In genomic region chr17:80544655-80545498, GRCh38 we compare ENCODE assay signal across 8 cellular contexts. TPM values are rescaled to one million over a fixed set of nuclear protein-coding genes. Genes with fewer than 3 reads are reported as not detected.
DNase-seq lines count a peak whose midpoint lies in the region; ATAC-seq and TF ChIP-seq lines count a peak whose summit lies in the region.

A gene with protein sequence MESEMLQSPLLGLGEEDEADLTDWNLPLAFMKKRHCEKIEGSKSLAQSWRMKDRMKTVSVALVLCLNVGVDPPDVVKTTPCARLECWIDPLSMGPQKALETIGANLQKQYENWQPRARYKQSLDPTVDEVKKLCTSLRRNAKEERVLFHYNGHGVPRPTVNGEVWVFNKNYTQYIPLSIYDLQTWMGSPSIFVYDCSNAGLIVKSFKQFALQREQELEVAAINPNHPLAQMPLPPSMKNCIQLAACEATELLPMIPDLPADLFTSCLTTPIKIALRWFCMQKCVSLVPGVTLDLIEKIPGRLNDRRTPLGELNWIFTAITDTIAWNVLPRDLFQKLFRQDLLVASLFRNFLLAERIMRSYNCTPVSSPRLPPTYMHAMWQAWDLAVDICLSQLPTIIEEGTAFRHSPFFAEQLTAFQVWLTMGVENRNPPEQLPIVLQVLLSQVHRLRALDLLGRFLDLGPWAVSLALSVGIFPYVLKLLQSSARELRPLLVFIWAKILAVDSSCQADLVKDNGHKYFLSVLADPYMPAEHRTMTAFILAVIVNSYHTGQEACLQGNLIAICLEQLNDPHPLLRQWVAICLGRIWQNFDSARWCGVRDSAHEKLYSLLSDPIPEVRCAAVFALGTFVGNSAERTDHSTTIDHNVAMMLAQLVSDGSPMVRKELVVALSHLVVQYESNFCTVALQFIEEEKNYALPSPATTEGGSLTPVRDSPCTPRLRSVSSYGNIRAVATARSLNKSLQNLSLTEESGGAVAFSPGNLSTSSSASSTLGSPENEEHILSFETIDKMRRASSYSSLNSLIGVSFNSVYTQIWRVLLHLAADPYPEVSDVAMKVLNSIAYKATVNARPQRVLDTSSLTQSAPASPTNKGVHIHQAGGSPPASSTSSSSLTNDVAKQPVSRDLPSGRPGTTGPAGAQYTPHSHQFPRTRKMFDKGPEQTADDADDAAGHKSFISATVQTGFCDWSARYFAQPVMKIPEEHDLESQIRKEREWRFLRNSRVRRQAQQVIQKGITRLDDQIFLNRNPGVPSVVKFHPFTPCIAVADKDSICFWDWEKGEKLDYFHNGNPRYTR (N-terminal part only) (plus strand): TSS chr17:80544838. CDS start chr17:80545630, 792 bp downstream.

- H4K20me1 ChIP-seq in BLaER1 treated with 17β-estradiol and CSF1 and Interleukin-3, amounts not matched to agents 10 nM and 100 nM: peaks cover 5 to 38% (median 32%) of the 10 kb centered on the region in 11 experiments; a peak in 20 of 22 replicates

- peaks cover 25% of the 10 kb centered on the region for H3K4me1 Mint-ChIP-seq in activated T-helper 2 cell treated with anti-CD3 and anti-CD28 coated beads, Interferon-gamma antibody, Interleukin-2, Interleukin-4, amounts not matched to agents 10 μg/mL and 5 μg/mL and 100 μg/mL, durations not matched to agents 14 hours and 24 hours and 36 hours (ENCODE audit: low read depth)
- peaks cover 12 to 37% (median 31%) of the 10 kb centered on the region in 4 donors for H3K4me1 Mint-ChIP-seq in naive thymus-derived CD8-positive, alpha-beta T cell
- peaks cover 18% of the 10 kb centered on the region for H3K4me1 Mint-ChIP-seq in stimulated activated memory B cell treated with anti-CD40 and anti-IgM and Interleukin-4, amounts not matched to agents 10 μg/mL and 1 μg/mL and 100 μg/mL, for 72 hours

- no peaks in the 10 kb centered on the region for H3K27me3 Mint-ChIP-seq in activated T-helper 2 cell treated with anti-CD3 and anti-CD28 coated beads, Interferon-gamma antibody, Interleukin-2, Interleukin-4, amounts not matched to agents 10 μg/mL and 5 μg/mL and 100 μg/mL, durations not matched to agents 14 hours and 24 hours and 36 hours (ENCODE audit: low read depth)
- peaks cover 0 to 14% (median 3%) of the 10 kb centered on the region in 5 donors for H3K27me3 Mint-ChIP-seq in naive thymus-derived CD8-positive, alpha-beta T cell
- H3K27me3 Mint-ChIP-seq in stimulated activated memory B cell treated with anti-CD40 and anti-IgM and Interleukin-4, amounts not matched to agents 10 μg/mL and 1 μg/mL and 100 μg/mL, for 72 hours: peaks cover 10% of the 10 kb centered on the region

- H3K27ac Mint-ChIP-seq in activated T-helper 2 cell treated with anti-CD3 and anti-CD28 coated beads, Interferon-gamma antibody, Interleukin-2, Interleukin-4, amounts not matched to agents 10 μg/mL and 5 μg/mL and 100 μg/mL, durations not matched to agents 14 hours and 24 hours and 36 hours: peak within 1 kb of the TSS; percentile 94
- H3K27ac Mint-ChIP-seq in naive thymus-derived CD8-positive, alpha-beta T cell: peak within 1 kb of the TSS; percentile 77 to 97 (median 94)
- H3K27ac Mint-ChIP-seq in stimulated activated memory B cell treated with anti-CD40 and anti-IgM and Interleukin-4, amounts not matched to agents 10 μg/mL and 1 μg/mL and 100 μg/mL, for 72 hours: peak within 1 kb of the TSS; percentile 89

- peak; percentile 55 for ATAC-seq in GM21360 (IDR thresholded peaks at IDR 0.05; ENCODE audit: unreplicated experiment)
- peak; percentile 99 to 100 for ATAC-seq in naive thymus-derived CD8-positive, alpha-beta T cell
- ATAC-seq in stimulated activated memory B cell treated with anti-CD40 and anti-IgM and Interleukin-4, amounts not matched to agents 10 μg/mL and 1 μg/mL and 100 μg/mL, for 72 hours: peak; percentile 95

- TF ChIP-seq CTCF in LNCaP clone FGC (IDR thresholded peaks at IDR 0.05; ENCODE audit: control insufficient read depth, extremely low read depth, insufficient read depth): no peak

- H3K9me3 ChIP-seq in BLaER1 treated with 17β-estradiol and CSF1 and Interleukin-3, amounts not matched to agents 10 nM and 100 nM (replicated peaks in 1 of 11): no peaks in the 10 kb centered on the region

- no peaks in the 10 kb centered on the region for H3K9me3 Mint-ChIP-seq in activated T-helper 2 cell treated with anti-CD3 and anti-CD28 coated beads, Interferon-gamma antibody, Interleukin-2, Interleukin-4, amounts not matched to agents 10 μg/mL and 5 μg/mL and 100 μg/mL, durations not matched to agents 14 hours and 24 hours and 36 hours
- H3K9me3 Mint-ChIP-seq in naive thymus-derived CD8-positive, alpha-beta T cell: peaks cover 0 to 1% (median 0%) of the 10 kb centered on the region in 9 donors
- H3K9me3 Mint-ChIP-seq in stimulated activated memory B cell treated with anti-CD40 and anti-IgM and Interleukin-4, amounts not matched to agents 10 μg/mL and 1 μg/mL and 100 μg/mL, for 72 hours: no peaks in the 10 kb centered on the region

- peak within 1 kb of the TSS; percentile 93 for H3K4me3 Mint-ChIP-seq in activated T-helper 2 cell treated with anti-CD3 and anti-CD28 coated beads, Interferon-gamma antibody, Interleukin-2, Interleukin-4, amounts not matched to agents 10 μg/mL and 5 μg/mL and 100 μg/mL, durations not matched to agents 14 hours and 24 hours and 36 hours (ENCODE audit: low read depth)
- H3K4me3 Mint-ChIP-seq in naive thymus-derived CD8-positive, alpha-beta T cell: peak within 1 kb of the TSS; percentile 88 to 98 (median 94)
- H3K4me3 Mint-ChIP-seq in stimulated activated memory B cell treated with anti-CD40 and anti-IgM and Interleukin-4, amounts not matched to agents 10 μg/mL and 1 μg/mL and 100 μg/mL, for 72 hours: peak within 1 kb of the TSS; percentile 88

- peaks cover 7% of the 10 kb centered on the region for H3K36me3 Mint-ChIP-seq in activated T-helper 2 cell treated with anti-CD3 and anti-CD28 coated beads, Interferon-gamma antibody, Interleukin-2, Interleukin-4, amounts not matched to agents 10 μg/mL and 5 μg/mL and 100 μg/mL, durations not matched to agents 14 hours and 24 hours and 36 hours (ENCODE audit: low read depth)
- peaks cover 0 to 4% (median 0%) of the 10 kb centered on the region in 3 donors for H3K36me3 Mint-ChIP-seq in naive thymus-derived CD8-positive, alpha-beta T cell
- no peaks in the 10 kb centered on the region for H3K36me3 Mint-ChIP-seq in stimulated activated memory B cell treated with anti-CD40 and anti-IgM and Interleukin-4, amounts not matched to agents 10 μg/mL and 1 μg/mL and 100 μg/mL, for 72 hours

- peaks cover 0 to 19% (median 5%) of the 10 kb centered on the region in 11 experiments; a peak in 9 of 22 replicates for H3K36me3 ChIP-seq in BLaER1 treated with 17β-estradiol and CSF1 and Interleukin-3, amounts not matched to agents 10 nM and 100 nM

- peak within 1 kb of the TSS; percentile 93 to 99 (median 95) for H3K9ac ChIP-seq in BLaER1 treated with 17β-estradiol and CSF1 and Interleukin-3, amounts not matched to agents 10 nM and 100 nM

- DNase-seq in LNCaP clone FGC (ENCODE audit: low read depth) (peak; percentile 74), fibroblast of peridontal ligament (ENCODE audit: extremely low read depth) (peak; percentile 89)
- peak; percentile 86 for DNase-seq in activated T-helper 2 cell treated with anti-CD3 and anti-CD28 coated beads, Interferon-gamma antibody, Interleukin-2, Interleukin-4, amounts not matched to agents 10 μg/mL and 5 μg/mL and 100 μg/mL, durations not matched to agents 14 hours and 24 hours and 36 hours (ENCODE audit: low spot score)
- peak; percentile 76 to 94 (median 86) for DNase-seq in naive thymus-derived CD8-positive, alpha-beta T cell

- H3K4me3 ChIP-seq in BLaER1 treated with 17β-estradiol and CSF1 and Interleukin-3, amounts not matched to agents 10 nM and 100 nM: peak within 1 kb of the TSS; percentile 85 to 100 (median 94)
- peak within 1 kb of the TSS; percentile 98 for H3K4me3 ChIP-seq in LNCaP clone FGC (ENCODE audit: low read depth, low read length)

- intact Hi-C loops in activated T-helper 2 cell treated with anti-CD3 and anti-CD28 coated beads, Interferon-gamma antibody, Interleukin-2, Interleukin-4, amounts not matched to agents 10 μg/mL and 5 μg/mL and 100 μg/mL, durations not matched to agents 14 hours and 24 hours and 36 hours (cut with micrococcal nuclease): loop anchor here (10.0 kb wide), 1 partner anchor 130 kb away; the partner anchor contains the start of gene ENDOV

- no peaks in the 10 kb centered on the region for H3K27me3 ChIP-seq in BLaER1 treated with 17β-estradiol and CSF1 and Interleukin-3, amounts not matched to agents 10 nM and 100 nM

- peak; percentile 88 for TF ChIP-seq POLR2A in Raji (IDR thresholded peaks at IDR 0.05; ENCODE audit: insufficient read depth, low read depth, low read length)

- H3K4me1 ChIP-seq in BLaER1 treated with 17β-estradiol and CSF1 and Interleukin-3, amounts not matched to agents 10 nM and 100 nM: peaks cover 20 to 41% (median 29%) of the 10 kb centered on the region in 10 experiments

- H3K27ac ChIP-seq in BLaER1 treated with 17β-estradiol and CSF1 and Interleukin-3, amounts not matched to agents 10 nM and 100 nM: peak within 1 kb of the TSS; percentile 76 to 99 (median 93)

- POLR2A ChIA-PET in naive thymus-derived CD8-positive, alpha-beta T cell (lab: Charles Lee): interaction anchor here (0.5 to 3.3 kb wide), 3 partner anchors 90 to 186 kb away, joined by 3 to 16 read pairs (median 6); no protein-coding TSS in a partner anchor

- peak within 1 kb of the TSS; percentile 79 to 99 (median 97) for H3K4me2 ChIP-seq in BLaER1 treated with 17β-estradiol and CSF1 and Interleukin-3, amounts not matched to agents 10 nM and 100 nM

RNA-seq across cellular contexts. Expression of the gene that starts here (rescaled TPM):
- total RNA-seq in activated T-helper 2 cell treated with anti-CD3 and anti-CD28 coated beads, Interferon-gamma antibody, Interleukin-2, Interleukin-4, amounts not matched to agents 10 μg/mL and 5 μg/mL and 100 μg/mL, durations not matched to agents 14 hours and 24 hours and 36 hours: 59.9 and 62.4 TPM in 2 replicates
- total RNA-seq in naive thymus-derived CD8-positive, alpha-beta T cell: 10 to 100 TPM; 53.5 to 53.9 TPM
- polyA plus RNA-seq in naive thymus-derived CD8-positive, alpha-beta T cell: 10 to 100 TPM in 1 of 3 donors, 1 to 10 TPM in 2; 5.3 to 10.2 (median 5.5) TPM

Comparison
In these comparisons a context has a peak if more than half of its experiments do, and no peak if none do; other contexts are left out.
1. Peak in every context shown above with its lines: DNase-seq, ATAC-seq, H3K4me3 ChIP-seq and H3K27ac ChIP-seq.